8 cellular contexts compared by ENCODE assay signal in genomic region chr16:51151951-51152663, GRCh38. TPM values are rescaled to one million over a fixed set of nuclear protein-coding genes. Genes with fewer than 3 reads are reported as not detected.
DNase-seq lines count a peak whose midpoint lies in the region; ATAC-seq and TF ChIP-seq lines count a peak whose summit lies in the region.

No MANE protein-coding gene starts in this region.

- no CpG with 5 or more reads among the region's 57 CpGs for WGBS in gastroesophageal sphincter (ENCODE audit: low coverage in 1 of 2), 2 donors
- WGBS in ovary, 3 donors: 0 to 1% (median 0%) methylated on average over 35 to 57 of the region's 57 CpGs

- ATAC-seq in gastroesophageal sphincter: peak; percentile 39
- ATAC-seq in HG02763 (IDR thresholded peaks at IDR 0.05; ENCODE audit: unreplicated experiment): no peak
- ATAC-seq in stimulated activated effector memory CD8-positive, alpha-beta T cell treated with anti-CD3 and anti-CD28 coated beads, Interleukin-12 subunit alpha, Interleukin-12 subunit beta, amount 100 ng/mL, for 72 hours: no peak

- H3K4me1 ChIP-seq in gastroesophageal sphincter (peaks cover 0 to 65% (median 31%) of the 10 kb centered on the region in 3 donors), ovary (ENCODE audit: insufficient read depth) (peaks cover 2% of the 10 kb centered on the region)

- no peak for TF ChIP-seq CTCF in gastroesophageal sphincter (IDR thresholded peaks at IDR 0.05)
- TF ChIP-seq CTCF in ovary (IDR thresholded peaks at IDR 0.05): no peak

- H3K9me3 Mint-ChIP-seq in stimulated activated effector memory CD8-positive, alpha-beta T cell treated with anti-CD3 and anti-CD28 coated beads, Interleukin-12 subunit alpha, Interleukin-12 subunit beta, amount 100 ng/mL, for 72 hours: peaks cover 3% of the 10 kb centered on the region

- H3K4me3 ChIP-seq in gastroesophageal sphincter: peak overlapping the region; percentile 1 to 53
- peak overlapping the region; percentile 62 for H3K4me3 ChIP-seq in ovary

- no peak for TF ChIP-seq EP300 in gastroesophageal sphincter (IDR thresholded peaks at IDR 0.05)
- no peak for TF ChIP-seq EP300 in ovary (IDR thresholded peaks at IDR 0.05)

- H3K9me3 ChIP-seq in gastroesophageal sphincter (peaks cover 0 to 4% (median 0%) of the 10 kb centered on the region in 3 donors), ovary (no peaks in the 10 kb centered on the region)

- TF ChIP-seq POLR2A in gastroesophageal sphincter (IDR thresholded peaks at IDR 0.05) (no peak), ovary (IDR thresholded peaks at IDR 0.05) (no peak)

- no peak overlapping the region for H3K27ac Mint-ChIP-seq in stimulated activated effector memory CD8-positive, alpha-beta T cell treated with anti-CD3 and anti-CD28 coated beads, Interleukin-12 subunit alpha, Interleukin-12 subunit beta, amount 100 ng/mL, for 72 hours

- H3K27ac ChIP-seq in gastroesophageal sphincter (no peak overlapping the region), ovary (peak overlapping the region; percentile 60 to 80)

- peak; percentile 87 for DNase-seq in GM04504 (ENCODE audit: low read depth)
- DNase-seq in RPMI7951 (ENCODE audit: low read depth): peak; percentile 91
- peak; percentile 75 to 92 (median 82) for DNase-seq in ovary
- DNase-seq in stimulated activated effector memory CD8-positive, alpha-beta T cell treated with anti-CD3 and anti-CD28 coated beads, Interleukin-12 subunit alpha, Interleukin-12 subunit beta, amount 100 ng/mL, for 72 hours (ENCODE audit: low spot score in 2 of 2): no peak
- no peak for DNase-seq in GDM1 (lab: John Stamatoyannopoulos, UW)
- DNase-seq in stimulated activated CD4-positive, alpha-beta T cell treated with anti-CD3 and anti-CD28 coated beads, Interleukin-2, amount 100 ng/mL, for 48 hours: no peak

- H3K4me1 Mint-ChIP-seq in stimulated activated effector memory CD8-positive, alpha-beta T cell treated with anti-CD3 and anti-CD28 coated beads, Interleukin-12 subunit alpha, Interleukin-12 subunit beta, amount 100 ng/mL, for 72 hours: no peaks in the 10 kb centered on the region

- intact Hi-C loops in ovary (cut with DNase I): loop anchor here in 1 of 4 donors (10.0 kb wide), 1 partner anchor 93 kb away; no protein-coding TSS in a partner anchor

- H3K27me3 ChIP-seq in gastroesophageal sphincter: peaks cover 95% of the 10 kb centered on the region
- H3K27me3 ChIP-seq in ovary: no peaks in the 10 kb centered on the region

- H3K4me3 Mint-ChIP-seq in stimulated activated effector memory CD8-positive, alpha-beta T cell treated with anti-CD3 and anti-CD28 coated beads, Interleukin-12 subunit alpha, Interleukin-12 subunit beta, amount 100 ng/mL, for 72 hours: no peak overlapping the region

- no peaks in the 10 kb centered on the region for H3K36me3 ChIP-seq in gastroesophageal sphincter
- H3K36me3 ChIP-seq in ovary: no peaks in the 10 kb centered on the region

- H3K36me3 Mint-ChIP-seq in stimulated activated effector memory CD8-positive, alpha-beta T cell treated with anti-CD3 and anti-CD28 coated beads, Interleukin-12 subunit alpha, Interleukin-12 subunit beta, amount 100 ng/mL, for 72 hours: peaks cover 27% of the 10 kb centered on the region

RNA-seq across cellular contexts. Expression of gene SALL1, which starts 1.0 kb away (rescaled TPM):
- 8.9 and 10.8 TPM in 2 replicates for total RNA-seq in RPMI7951 (2014; rRNA removed; shearing (Covaris generic))
- total RNA-seq in gastroesophageal sphincter (not detected), ovary (10 to 100 TPM in 2 of 7 donors, 1 to 10 TPM in 5; 3.0 to 20.7 (median 6.7) TPM)
- polyA plus RNA-seq in ovary: 1 to 10 TPM; 1.7 to 4.0 TPM

Comparison
In these comparisons a context has a peak if more than half of its experiments do, and no peak if none do; other contexts are left out.
1. DNase-seq: peak in GM04504 (single experiment), RPMI7951 (single experiment) and ovary (5 of 5); none in stimulated activated effector memory CD8-positive, alpha-beta T cell treated with anti-CD3 and anti-CD28 coated beads, Interleukin-12 subunit alpha, Interleukin-12 subunit beta, amount 100 ng/mL, for 72 hours (0 of 2), GDM1 (single experiment) and stimulated activated CD4-positive, alpha-beta T cell treated with anti-CD3 and anti-CD28 coated beads, Interleukin-2, amount 100 ng/mL, for 48 hours (0 of 2).
2. H3K27ac ChIP-seq: peak in ovary (2 of 2); none in gastroesophageal sphincter (0 of 4).